8 cellular contexts compared by ENCODE assay signal in genomic region chr10:101569838-101570763, GRCh38. TPM values are rescaled to one million over a fixed set of nuclear protein-coding genes. Genes with fewer than 3 reads are reported as not detected.
DNase-seq lines count a peak whose midpoint lies in the region; ATAC-seq, FAIRE-seq and TF ChIP-seq lines count a peak whose summit lies in the region.

No MANE protein-coding gene starts in this region.

- H3K27ac ChIP-seq in endothelial cell of umbilical vein (ENCODE audit: insufficient read depth, low read depth, low read length): no peak overlapping the region

- FAIRE-seq in GM12892 (lab: Jason Lieb, UNC) (peak; percentile 85), endothelial cell of umbilical vein (lab: Jason Lieb, UNC) (peak; percentile 56)

- H3K9me1 ChIP-seq in endothelial cell of umbilical vein (replicated peaks; ENCODE audit: control insufficient read depth, extremely low read depth, insufficient read depth, low read length): no peaks in the 10 kb centered on the region

- peaks cover 26 to 27% of the 10 kb centered on the region in 2 experiments for H3K27me3 ChIP-seq in endothelial cell of umbilical vein (ENCODE audit: control insufficient read depth in 2 of 2, insufficient read depth in 2 of 2, low read length in 2 of 2)

- no TSS peak for BruUV-seq in endothelial cell of umbilical vein (replicated peaks; lab: Mats Ljungman, UMichigan)

- DNase-seq in A172 (ENCODE audit: low spot score) (peak; percentile 70), GM12892 (ENCODE audit: insufficient read length) (peak; percentile 95), NCI-H69 (lab: John Stamatoyannopoulos, UW) (peak; percentile 89), endothelial cell of umbilical vein (ENCODE audit: low read depth, low spot score) (peak; percentile 62), middle frontal gyrus (ENCODE audit: extremely low spot score, low spot score) (peak; percentile 75)
- DNase-seq in activated CD8-positive, alpha-beta memory T cell treated with anti-CD3 and anti-CD28 coated beads, Interleukin-2, amount 50 U/mL, for 1 hour (ENCODE audit: extremely low read depth): peak; percentile 39
- DNase-seq in stimulated activated CD8-positive, alpha-beta memory T cell treated with anti-CD3 and anti-CD28 coated beads, Interleukin-15, amount 100 ng/mL, for 48 hours (ENCODE audit: low read depth in 2 of 2): peak; percentile 64 to 65

- intact Hi-C loops in endothelial cell of umbilical vein (cut with micrococcal nuclease): loop anchor here (1.0 kb wide), 6 partner anchors 75 to 409 kb away; no protein-coding TSS in a partner anchor

- H3K4me2 ChIP-seq in endothelial cell of umbilical vein (ENCODE audit: insufficient read depth, low read length): peak overlapping the region; percentile 69

- TF ChIP-seq CTCF in endothelial cell of umbilical vein (IDR thresholded peaks at IDR 0.05; ENCODE audit: extremely low read depth in 1 of 2, insufficient read depth in 1 of 2, low read depth in 1 of 2, low read length in 2 of 2): peak; percentile 46 to 90

- CTCF ChIA-PET in endothelial cell of umbilical vein (lab: Charles Lee): interaction anchor here (0.6 to 4.0 kb wide), 45 partner anchors 8 to 474 kb away, joined by 3 to 78 read pairs (median 4); partner anchors contain the start of genes DPCD and POLL

- H3K4me3 ChIP-seq in endothelial cell of umbilical vein (replicated peaks in 1 of 3; ENCODE audit: insufficient read depth in 1 of 3, low read depth in 1 of 3, low read length in 3 of 3): peak overlapping the region in 2 of 3 experiments; percentile 18 to 39

- H3K4me1 ChIP-seq in endothelial cell of umbilical vein (ENCODE audit: control insufficient read depth, extremely low read depth, insufficient read depth, low read length): peaks cover 7% of the 10 kb centered on the region

- POLR2A ChIA-PET in endothelial cell of umbilical vein (lab: Charles Lee): no interaction called here

- peak; percentile 63 for ATAC-seq in HG03095 (IDR thresholded peaks at IDR 0.05; ENCODE audit: unreplicated experiment)

- peak overlapping the region; percentile 88 for H2AFZ ChIP-seq in endothelial cell of umbilical vein (ENCODE audit: low read depth, low read length)

- no peaks in the 10 kb centered on the region for H3K9me3 ChIP-seq in endothelial cell of umbilical vein (replicated peaks; ENCODE audit: control insufficient read depth, insufficient read depth, low read length)

- H4K20me1 ChIP-seq in endothelial cell of umbilical vein (replicated peaks; ENCODE audit: control insufficient read depth, extremely low read depth, insufficient read depth, low read length): no peaks in the 10 kb centered on the region

- peak overlapping the region; percentile 17 for H3K9ac ChIP-seq in endothelial cell of umbilical vein (replicated peaks; ENCODE audit: extremely low read depth, insufficient read depth, low read length)

- no peak for TF ChIP-seq POLR2A in GM12892 (IDR thresholded peaks at IDR 0.05; ENCODE audit: low read depth, low read length)
- no peak for TF ChIP-seq POLR2A in endothelial cell of umbilical vein (IDR thresholded peaks at IDR 0.05; ENCODE audit: low read depth, low read length)

- H3K79me2 ChIP-seq in endothelial cell of umbilical vein (ENCODE audit: control insufficient read depth, insufficient read depth, low read length): no peaks in the 10 kb centered on the region

- no peaks in the 10 kb centered on the region for H3K36me3 ChIP-seq in endothelial cell of umbilical vein (ENCODE audit: control insufficient read depth in 2 of 2, extremely low read depth in 1 of 2, insufficient read depth in 2 of 2, low read length in 2 of 2)

- dilution Hi-C loops in endothelial cell of umbilical vein (cut with MboI; ENCODE audit: extremely low pct_ligation_motif_present, low sequenced_read_pairs): no loop called here

TF ChIP-seq in endothelial cell of umbilical vein, 7 proteins besides CTCF, POLR2A, EP300 and RAD21:
- TF ChIP-seq EZH2 (IDR thresholded peaks at IDR 0.05; ENCODE audit: borderline replicate concordance, low read depth, low read length, severe bottlenecking): no peak
- TF ChIP-seq GATA2 (IDR thresholded peaks at IDR 0.05; ENCODE audit: insufficient read depth, insufficient read length, low read depth, low read length): no peak

RNA-seq across cellular contexts. Expression of gene POLL, which starts 18.0 kb away (rescaled TPM):
- total RNA-seq in A172 (2014; rRNA removed; shearing (Covaris generic)): 11.6 and 18.4 TPM in 2 replicates
- 14.7 TPM for polyA plus RNA-seq in GM12892 (2012; ENCODE audit: missing spikeins)
- total RNA-seq in endothelial cell of umbilical vein: 27.4 and 34.3 TPM in 2 replicates
- polyA plus RNA-seq in endothelial cell of umbilical vein: 42.3 and 51.0 TPM in 2 replicates
- 24.3 and 29.3 TPM in 2 replicates for polyA plus RNA-seq in endothelial cell of umbilical vein (2011; cell fraction: cytosol; rRNA removed)
- 63.0 and 70.0 TPM in 2 replicates for polyA plus RNA-seq in endothelial cell of umbilical vein (2011; cell fraction: nucleus; rRNA removed)
- 19.2 and 27.7 TPM in 2 replicates for polyA plus RNA-seq in endothelial cell of umbilical vein (2012)
- 30.6 and 39.0 TPM in 2 replicates for polyA minus RNA-seq in endothelial cell of umbilical vein
- polyA minus RNA-seq in endothelial cell of umbilical vein (2011; cell fraction: cytosol; rRNA and poly(A)+ RNA removed): 12.9 TPM
- polyA minus RNA-seq in endothelial cell of umbilical vein (2011; cell fraction: nucleus; rRNA and poly(A)+ RNA removed): 21.3 and 25.2 TPM in 2 replicates

RNA-seq across cellular contexts. Expression of gene DPCD, which starts 18.0 kb away (rescaled TPM):
- 83.0 and 92.8 TPM in 2 replicates for total RNA-seq in A172 (2014; rRNA removed; shearing (Covaris generic))
- polyA plus RNA-seq in GM12892 (2012; ENCODE audit: missing spikeins): 32.0 TPM
- 21.3 and 25.3 TPM in 2 replicates for total RNA-seq in endothelial cell of umbilical vein
- 33.0 and 39.3 TPM in 2 replicates for polyA plus RNA-seq in endothelial cell of umbilical vein
- 46.9 and 61.5 TPM in 2 replicates for polyA plus RNA-seq in endothelial cell of umbilical vein (2011; cell fraction: cytosol; rRNA removed)
- 23.4 and 28.8 TPM in 2 replicates for polyA plus RNA-seq in endothelial cell of umbilical vein (2011; cell fraction: nucleus; rRNA removed)
- 44.8 and 52.7 TPM in 2 replicates for polyA plus RNA-seq in endothelial cell of umbilical vein (2012)
- 11.3 and 19.5 TPM in 2 replicates for polyA minus RNA-seq in endothelial cell of umbilical vein
- 9.9 TPM for polyA minus RNA-seq in endothelial cell of umbilical vein (2011; cell fraction: cytosol; rRNA and poly(A)+ RNA removed)
- polyA minus RNA-seq in endothelial cell of umbilical vein (2011; cell fraction: nucleus; rRNA and poly(A)+ RNA removed): 3.7 and 4.9 TPM in 2 replicates

Comparison
In these comparisons a context has a peak if more than half of its experiments do, and no peak if none do; other contexts are left out.
1. DNase-seq: peak in every context shown above with its lines; median percentile 95 in GM12892; 89 in NCI-H69; 75 in middle frontal gyrus; 70 in A172; 64 in stimulated activated CD8-positive, alpha-beta memory T cell treated with anti-CD3 and anti-CD28 coated beads, Interleukin-15, amount 100 ng/mL, for 48 hours; 62 in endothelial cell of umbilical vein; 39 in activated CD8-positive, alpha-beta memory T cell treated with anti-CD3 and anti-CD28 coated beads, Interleukin-2, amount 50 U/mL, for 1 hour.